ENCODE assay signal across 9 cellular contexts in genomic region chr16:66662445-66663194, GRCh38. TPM values are rescaled to one million over a fixed set of nuclear protein-coding genes. Genes with fewer than 3 reads are reported as not detected.
DNase-seq lines count a peak whose midpoint lies in the region; ATAC-seq and TF ChIP-seq lines count a peak whose summit lies in the region.
"Had no signal": no experiment of that assay in that cellular context is flagged by ENCODE, and none has a peak within 500 bp of the region (broad histone marks: within the 10 kb centered on the region; RNA-seq: fewer than 3 reads in every experiment).

No MANE protein-coding gene starts in this region.

- H3K4me1 Mint-ChIP-seq in activated T-cell treated with anti-CD3 and anti-CD28 coated beads, Interleukin-2, amount 50 U/mL, for 24 hours (ENCODE audit: low read depth) = no peaks in the 10 kb centered on the region

- no peak overlapping the region for H3K4me3 ChIP-seq in right atrium auricular region

- H3K27ac ChIP-seq in VCaP = peak overlapping the region; percentile 71
- peak overlapping the region; percentile 19 to 51 for H3K27ac ChIP-seq in right atrium auricular region
- peak overlapping the region; percentile 51 for H3K27ac ChIP-seq in substantia nigra (ENCODE audit: low read depth, low read length, poor library complexity, severe bottlenecking)

- ATAC-seq in Right ventricle myocardium inferior = peak; percentile 70
- no peak for ATAC-seq in HG03159 (IDR thresholded peaks at IDR 0.05; ENCODE audit: unreplicated experiment)

- no peak overlapping the region for H3K4me3 Mint-ChIP-seq in activated T-cell treated with anti-CD3 and anti-CD28 coated beads, Interleukin-2, amount 50 U/mL, for 24 hours
- H3K4me3 Mint-ChIP-seq: activated T-cell treated with anti-CD3 and anti-CD28 coated beads, Interleukin-2, amount 50 U/mL, for 72 hours had no signal

- TF ChIP-seq CTCF in VCaP (conservative IDR thresholded peaks at IDR 0.05) (peak; percentile 65), right atrium auricular region (IDR thresholded peaks at IDR 0.05) (peak in 1 of 2 donors; percentile 64)

- H3K36me3 ChIP-seq in right atrium auricular region = no peaks in the 10 kb centered on the region

- H3K27ac Mint-ChIP-seq in activated T-cell treated with anti-CD3 and anti-CD28 coated beads, Interleukin-2, amount 50 U/mL, for 24 hours = no peak overlapping the region
- H3K27ac Mint-ChIP-seq: activated T-cell treated with anti-CD3 and anti-CD28 coated beads, Interleukin-2, amount 50 U/mL, for 72 hours had no signal

- no peaks in the 10 kb centered on the region for H3K9me3 ChIP-seq in right atrium auricular region

- intact Hi-C loops in Right ventricle myocardium inferior (cut with DNase I) = loop anchor here (5.0 kb wide), 2 partner anchors 35 to 210 kb away; partner anchors contain the start of gene CMTM4
- intact Hi-C loops in cardiac septum (cut with DNase I) = no loop called here

- H3K36me3 Mint-ChIP-seq in activated T-cell treated with anti-CD3 and anti-CD28 coated beads, Interleukin-2, amount 50 U/mL, for 24 hours (ENCODE audit: low read depth) = no peaks in the 10 kb centered on the region

- H3K27me3 Mint-ChIP-seq in activated T-cell treated with anti-CD3 and anti-CD28 coated beads, Interleukin-2, amount 50 U/mL, for 24 hours = peaks cover 6% of the 10 kb centered on the region

- no peaks in the 10 kb centered on the region for H3K27me3 ChIP-seq in right atrium auricular region

- DNase-seq in Right ventricle myocardium inferior (ENCODE audit: missing footprints) (no peak), cardiac septum (ENCODE audit: low spot score) (no peak), right atrium auricular region (ENCODE audit: low spot score) (no peak), substantia nigra (lab: John Stamatoyannopoulos, UW) (peak in 26 of 49 donors; percentile 4 to 60 (median 15))
- no peak for DNase-seq in activated T-cell treated with anti-CD3 and anti-CD28 coated beads, Interleukin-2, amount 50 U/mL, for 24 hours
- no peak for DNase-seq in activated naive CD4-positive, alpha-beta T cell (lab: John Stamatoyannopoulos, UW)
- DNase-seq: activated T-cell treated with anti-CD3 and anti-CD28 coated beads, Interleukin-2, amount 50 U/mL, for 72 hours had no signal

- peaks cover 0 to 30% of the 10 kb centered on the region in 2 donors for H3K4me1 ChIP-seq in right atrium auricular region

- H3K9me3 Mint-ChIP-seq in activated T-cell treated with anti-CD3 and anti-CD28 coated beads, Interleukin-2, amount 50 U/mL, for 24 hours = no peaks in the 10 kb centered on the region
- H3K9me3 Mint-ChIP-seq: activated T-cell treated with anti-CD3 and anti-CD28 coated beads, Interleukin-2, amount 50 U/mL, for 72 hours had no signal

RNA-seq across cellular contexts. Expression of gene CMTM4, which starts 33.9 kb away (rescaled TPM):
- total RNA-seq in Right ventricle myocardium inferior = 10.9 TPM
- total RNA-seq in cardiac septum = 10.4 TPM
- 10 to 100 TPM in 1 of 2 donors, 1 to 10 TPM in 1; 7.5 to 15.2 TPM for total RNA-seq in right atrium auricular region

RNA-seq across cellular contexts. Expression of gene CMTM3, which starts 58.1 kb away (rescaled TPM):
- 11.8 TPM for total RNA-seq in Right ventricle myocardium inferior
- total RNA-seq in cardiac septum = 10.4 TPM
- 10 to 100 TPM; 15.6 to 26.2 TPM for total RNA-seq in right atrium auricular region

Comparison
In these comparisons a context has a peak if more than half of its experiments do, and no peak if none do; other contexts are left out.
1. DNase-seq: peak in substantia nigra (26 of 49); none in Right ventricle myocardium inferior (single experiment), cardiac septum (single experiment), right atrium auricular region (single experiment), activated T-cell treated with anti-CD3 and anti-CD28 coated beads, Interleukin-2, amount 50 U/mL, for 24 hours (single experiment) and activated naive CD4-positive, alpha-beta T cell (0 of 4).
2. Peak in every context shown above with its lines, with median percentiles within 50 percentile points of each other: H3K27ac ChIP-seq.